8 cellular contexts compared by ENCODE assay signal in genomic region chr2:40975175-40975574, GRCh38.
"Had no signal": no experiment of that assay in that cellular context is flagged by ENCODE, and none has a peak within 500 bp of the region (broad histone marks: within the 10 kb centered on the region; RNA-seq: fewer than 3 reads in every experiment).

No MANE protein-coding gene starts in this region.

- H3K9ac ChIP-seq: GM23248 had no signal

- H3K36me3 ChIP-seq: HAP-1 had no signal

- ATAC-seq: HCT116, HepG2 had no signal

- H3K27ac ChIP-seq: GM23248, HL-60 had no signal

- FAIRE-seq: HepG2 had no signal

- H3K9me3 ChIP-seq: HAP-1 had no signal

- DNase-seq: GM23248, GOT3, H7, HFFc6 had no signal

- H2AFZ ChIP-seq: GM23248 had no signal

- H3K4me3 ChIP-seq: GM23248, HAP-1 had no signal
